Comparison of ENCODE assay signal across 1 cellular context in genomic region chr16:28616636-28617035, GRCh38.
TF ChIP-seq lines count a peak whose summit lies in the region.

No MANE protein-coding gene starts in this region.

TF ChIP-seq in WTC11, 78 proteins besides CTCF, POLR2A, EP300 and RAD21:
- TF ChIP-seq, protein P1, sequence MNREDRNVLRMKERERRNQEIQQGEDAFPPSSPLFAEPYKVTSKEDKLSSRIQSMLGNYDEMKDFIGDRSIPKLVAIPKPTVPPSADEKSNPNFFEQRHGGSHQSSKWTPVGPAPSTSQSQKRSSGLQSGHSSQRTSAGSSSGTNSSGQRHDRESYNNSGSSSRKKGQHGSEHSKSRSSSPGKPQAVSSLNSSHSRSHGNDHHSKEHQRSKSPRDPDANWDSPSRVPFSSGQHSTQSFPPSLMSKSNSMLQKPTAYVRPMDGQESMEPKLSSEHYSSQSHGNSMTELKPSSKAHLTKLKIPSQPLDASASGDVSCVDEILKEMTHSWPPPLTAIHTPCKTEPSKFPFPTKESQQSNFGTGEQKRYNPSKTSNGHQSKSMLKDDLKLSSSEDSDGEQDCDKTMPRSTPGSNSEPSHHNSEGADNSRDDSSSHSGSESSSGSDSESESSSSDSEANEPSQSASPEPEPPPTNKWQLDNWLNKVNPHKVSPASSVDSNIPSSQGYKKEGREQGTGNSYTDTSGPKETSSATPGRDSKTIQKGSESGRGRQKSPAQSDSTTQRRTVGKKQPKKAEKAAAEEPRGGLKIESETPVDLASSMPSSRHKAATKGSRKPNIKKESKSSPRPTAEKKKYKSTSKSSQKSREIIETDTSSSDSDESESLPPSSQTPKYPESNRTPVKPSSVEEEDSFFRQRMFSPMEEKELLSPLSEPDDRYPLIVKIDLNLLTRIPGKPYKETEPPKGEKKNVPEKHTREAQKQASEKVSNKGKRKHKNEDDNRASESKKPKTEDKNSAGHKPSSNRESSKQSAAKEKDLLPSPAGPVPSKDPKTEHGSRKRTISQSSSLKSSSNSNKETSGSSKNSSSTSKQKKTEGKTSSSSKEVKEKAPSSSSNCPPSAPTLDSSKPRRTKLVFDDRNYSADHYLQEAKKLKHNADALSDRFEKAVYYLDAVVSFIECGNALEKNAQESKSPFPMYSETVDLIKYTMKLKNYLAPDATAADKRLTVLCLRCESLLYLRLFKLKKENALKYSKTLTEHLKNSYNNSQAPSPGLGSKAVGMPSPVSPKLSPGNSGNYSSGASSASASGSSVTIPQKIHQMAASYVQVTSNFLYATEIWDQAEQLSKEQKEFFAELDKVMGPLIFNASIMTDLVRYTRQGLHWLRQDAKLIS (CRISPR knock-in tag; IDR thresholded peaks at IDR 0.05; ENCODE audit: borderline replicate concordance) = no peak
- TF ChIP-seq GTF2I (CRISPR knock-in tag; conservative IDR thresholded peaks at IDR 0.05) = no peak
- TF ChIP-seq STAT6 (CRISPR knock-in tag; conservative IDR thresholded peaks at IDR 0.05; ENCODE audit: low read depth) = no peak
- TF ChIP-seq RORB (CRISPR knock-in tag; IDR thresholded peaks at IDR 0.05) = no peak
- TF ChIP-seq ZNF425 (CRISPR knock-in tag; conservative IDR thresholded peaks at IDR 0.05) = no peak
- no peak for TF ChIP-seq IRF1 (CRISPR knock-in tag; IDR thresholded peaks at IDR 0.05)
- no peak for TF ChIP-seq GRHL2 (CRISPR knock-in tag; IDR thresholded peaks at IDR 0.05; ENCODE audit: insufficient replicate concordance, severe bottlenecking)
- TF ChIP-seq, protein P2, sequence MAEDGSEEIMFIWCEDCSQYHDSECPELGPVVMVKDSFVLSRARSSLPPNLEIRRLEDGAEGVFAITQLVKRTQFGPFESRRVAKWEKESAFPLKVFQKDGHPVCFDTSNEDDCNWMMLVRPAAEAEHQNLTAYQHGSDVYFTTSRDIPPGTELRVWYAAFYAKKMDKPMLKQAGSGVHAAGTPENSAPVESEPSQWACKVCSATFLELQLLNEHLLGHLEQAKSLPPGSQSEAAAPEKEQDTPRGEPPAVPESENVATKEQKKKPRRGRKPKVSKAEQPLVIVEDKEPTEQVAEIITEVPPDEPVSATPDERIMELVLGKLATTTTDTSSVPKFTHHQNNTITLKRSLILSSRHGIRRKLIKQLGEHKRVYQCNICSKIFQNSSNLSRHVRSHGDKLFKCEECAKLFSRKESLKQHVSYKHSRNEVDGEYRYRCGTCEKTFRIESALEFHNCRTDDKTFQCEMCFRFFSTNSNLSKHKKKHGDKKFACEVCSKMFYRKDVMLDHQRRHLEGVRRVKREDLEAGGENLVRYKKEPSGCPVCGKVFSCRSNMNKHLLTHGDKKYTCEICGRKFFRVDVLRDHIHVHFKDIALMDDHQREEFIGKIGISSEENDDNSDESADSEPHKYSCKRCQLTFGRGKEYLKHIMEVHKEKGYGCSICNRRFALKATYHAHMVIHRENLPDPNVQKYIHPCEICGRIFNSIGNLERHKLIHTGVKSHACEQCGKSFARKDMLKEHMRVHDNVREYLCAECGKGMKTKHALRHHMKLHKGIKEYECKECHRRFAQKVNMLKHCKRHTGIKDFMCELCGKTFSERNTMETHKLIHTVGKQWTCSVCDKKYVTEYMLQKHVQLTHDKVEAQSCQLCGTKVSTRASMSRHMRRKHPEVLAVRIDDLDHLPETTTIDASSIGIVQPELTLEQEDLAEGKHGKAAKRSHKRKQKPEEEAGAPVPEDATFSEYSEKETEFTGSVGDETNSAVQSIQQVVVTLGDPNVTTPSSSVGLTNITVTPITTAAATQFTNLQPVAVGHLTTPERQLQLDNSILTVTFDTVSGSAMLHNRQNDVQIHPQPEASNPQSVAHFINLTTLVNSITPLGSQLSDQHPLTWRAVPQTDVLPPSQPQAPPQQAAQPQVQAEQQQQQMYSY (CRISPR knock-in tag; IDR thresholded peaks at IDR 0.05) = no peak
- no peak for TF ChIP-seq ZNF232 (CRISPR knock-in tag; IDR thresholded peaks at IDR 0.05)
- no peak for TF ChIP-seq ETV6 (CRISPR knock-in tag; IDR thresholded peaks at IDR 0.05)
- no peak for TF ChIP-seq KAT7 (CRISPR knock-in tag; IDR thresholded peaks at IDR 0.05; ENCODE audit: borderline replicate concordance)
- TF ChIP-seq ELF4 (CRISPR knock-in tag; IDR thresholded peaks at IDR 0.05; ENCODE audit: low read depth) = no peak
- TF ChIP-seq, protein P3, sequence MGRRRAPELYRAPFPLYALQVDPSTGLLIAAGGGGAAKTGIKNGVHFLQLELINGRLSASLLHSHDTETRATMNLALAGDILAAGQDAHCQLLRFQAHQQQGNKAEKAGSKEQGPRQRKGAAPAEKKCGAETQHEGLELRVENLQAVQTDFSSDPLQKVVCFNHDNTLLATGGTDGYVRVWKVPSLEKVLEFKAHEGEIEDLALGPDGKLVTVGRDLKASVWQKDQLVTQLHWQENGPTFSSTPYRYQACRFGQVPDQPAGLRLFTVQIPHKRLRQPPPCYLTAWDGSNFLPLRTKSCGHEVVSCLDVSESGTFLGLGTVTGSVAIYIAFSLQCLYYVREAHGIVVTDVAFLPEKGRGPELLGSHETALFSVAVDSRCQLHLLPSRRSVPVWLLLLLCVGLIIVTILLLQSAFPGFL (CRISPR knock-in tag; IDR thresholded peaks at IDR 0.05; ENCODE audit: borderline replicate concordance) = no peak
- no peak for TF ChIP-seq SMAD3 (CRISPR knock-in tag; IDR thresholded peaks at IDR 0.05; ENCODE audit: borderline replicate concordance)
- TF ChIP-seq PRRX2 (CRISPR knock-in tag; IDR thresholded peaks at IDR 0.05) = no peak
- no peak for TF ChIP-seq MXD4 (CRISPR knock-in tag; IDR thresholded peaks at IDR 0.05; ENCODE audit: borderline replicate concordance)
- TF ChIP-seq JAZF1 (CRISPR knock-in tag; IDR thresholded peaks at IDR 0.05) = no peak
- no peak for TF ChIP-seq MAX (CRISPR knock-in tag; IDR thresholded peaks at IDR 0.05)
- TF ChIP-seq HMGXB4 (CRISPR knock-in tag; IDR thresholded peaks at IDR 0.05) = no peak
